Comparison of ENCODE assay signal across 8 cellular contexts in genomic region chr2:135913726-135914365, GRCh38. TPM values are rescaled to one million over a fixed set of nuclear protein-coding genes. Genes with fewer than 3 reads are reported as not detected.
DNase-seq lines count a peak whose midpoint lies in the region; ATAC-seq, FAIRE-seq and TF ChIP-seq lines count a peak whose summit lies in the region.

No MANE protein-coding gene starts in this region.

- H3K4me3 Mint-ChIP-seq in activated naive CD8-positive, alpha-beta T cell = no peak overlapping the region
- H3K4me3 Mint-ChIP-seq in activated naive CD8-positive, alpha-beta T cell treated with anti-CD3 and anti-CD28 coated beads for 36 hours = no peak overlapping the region
- no peak overlapping the region for H3K4me3 Mint-ChIP-seq in T-helper 1 cell treated with Interleukin-12 subunit alpha and Interleukin-12 subunit beta and Interleukin-4 antibody, amounts not matched to agents 30 μg/mL and 1 μg/mL, for 36 hours
- no peak overlapping the region for H3K4me3 Mint-ChIP-seq in neural crest cell

- no peak for TF ChIP-seq POLR2A in H1 (IDR thresholded peaks at IDR 0.05; ENCODE audit: control extremely low read depth in 1 of 2, low read depth in 2 of 2, low read length in 2 of 2)

- no peak overlapping the region for H3K4me2 ChIP-seq in H1 (ENCODE audit: insufficient read depth in 1 of 2, low read depth in 2 of 2, low read length in 2 of 2)

- no peaks in the 10 kb centered on the region for H3K9me3 Mint-ChIP-seq in activated naive CD8-positive, alpha-beta T cell (ENCODE audit: low read depth)
- H3K9me3 Mint-ChIP-seq in activated naive CD8-positive, alpha-beta T cell treated with anti-CD3 and anti-CD28 coated beads for 36 hours = no peaks in the 10 kb centered on the region
- no peaks in the 10 kb centered on the region for H3K9me3 Mint-ChIP-seq in T-helper 1 cell treated with Interleukin-12 subunit alpha and Interleukin-12 subunit beta and Interleukin-4 antibody, amounts not matched to agents 30 μg/mL and 1 μg/mL, for 36 hours
- no peaks in the 10 kb centered on the region for H3K9me3 Mint-ChIP-seq in neural crest cell

- no peak overlapping the region for H2AFZ ChIP-seq in H1 (ENCODE audit: low read length)

- H3K36me3 ChIP-seq in H1 (ENCODE audit: control insufficient read depth in 2 of 4, insufficient read depth in 4 of 4, low read length in 3 of 4) = peaks cover 0 to 35% (median 9%) of the 10 kb centered on the region in 4 experiments; a peak in 4 of 8 replicates

- 95% methylated on average over 5 of the region's 5 CpGs; no CpG with 5 or more reads in 1 of the 2 experiments for WGBS in H1 (ENCODE audit: extremely low coverage in 1 of 2, insufficient coverage in 1 of 2, insufficient read length in 1 of 2, insufficient replicate concordance in 2 of 2, low coverage in 1 of 2, low lambda C conversion rate in 2 of 2, missing lambda C conversion rate in 1 of 2), 2 experiments

- peak; percentile 72 for FAIRE-seq in H1 (lab: Jason Lieb, UNC)

- no peaks in the 10 kb centered on the region for H3K4me1 ChIP-seq in H1 (replicated peaks in 1 of 4; ENCODE audit: control insufficient read depth in 3 of 4, insufficient read depth in 4 of 4, low read length in 3 of 4)

- no peak overlapping the region for H4K5ac ChIP-seq in H1 (ENCODE audit: insufficient read length, low read depth, low read length)

- peak overlapping the region; percentile 75 for H3K27ac Mint-ChIP-seq in activated naive CD8-positive, alpha-beta T cell
- no peak overlapping the region for H3K27ac Mint-ChIP-seq in activated naive CD8-positive, alpha-beta T cell treated with anti-CD3 and anti-CD28 coated beads for 36 hours
- H3K27ac Mint-ChIP-seq in T-helper 1 cell treated with Interleukin-12 subunit alpha and Interleukin-12 subunit beta and Interleukin-4 antibody, amounts not matched to agents 30 μg/mL and 1 μg/mL, for 36 hours = peak overlapping the region; percentile 66
- H3K27ac Mint-ChIP-seq in neural crest cell (ENCODE audit: unreplicated experiment) = no peak overlapping the region

- ATAC-seq in HG03521 (IDR thresholded peaks at IDR 0.05; ENCODE audit: unreplicated experiment) = no peak
- no peak for ATAC-seq in GM18498 (IDR thresholded peaks at IDR 0.05; ENCODE audit: unreplicated experiment)

- H3K14ac ChIP-seq in H1 (ENCODE audit: insufficient read length) = no peak overlapping the region

- no peaks in the 10 kb centered on the region for H3K23me2 ChIP-seq in H1 (ENCODE audit: low read depth, low read length)

- TF ChIP-seq CTCF in LNCAP (IDR thresholded peaks at IDR 0.05) (peak; percentile 73), H1 (IDR thresholded peaks at IDR 0.05; ENCODE audit: control extremely low read depth in 1 of 3, insufficient read depth in 1 of 3, low read depth in 1 of 3, low read length in 3 of 3) (peak in 2 of 3 experiments; percentile 36 to 47; a peak in 2 of 4 replicates), neural crest cell (conservative IDR thresholded peaks at IDR 0.05) (peak; percentile 93)

- H3K9me3 ChIP-seq in H1 (ENCODE audit: insufficient read depth in 2 of 2, low read depth in 1 of 2, low read length in 1 of 2) = no peaks in the 10 kb centered on the region

- no peaks in the 10 kb centered on the region for H4K20me1 ChIP-seq in H1 (replicated peaks in 1 of 2; ENCODE audit: control insufficient read depth in 1 of 2, insufficient read depth in 2 of 2, low read length in 2 of 2)

- TF ChIP-seq RAD21 in H1 (IDR thresholded peaks at IDR 0.05 in 1 of 2, conservative IDR thresholded peaks at IDR 0.05 in 1 of 2; ENCODE audit: low read depth in 2 of 2, low read length in 2 of 2) = peak; percentile 59 to 75

- TF ChIP-seq EP300 in H1 (IDR thresholded peaks at IDR 0.05; ENCODE audit: borderline replicate concordance in 1 of 2, low read depth in 2 of 2, low read length in 2 of 2) = no peak

- H3K56ac ChIP-seq in H1 (replicated peaks; ENCODE audit: insufficient read length, low read depth, low read length) = no peak overlapping the region

- no peak overlapping the region for H3K18ac ChIP-seq in H1 (ENCODE audit: extremely low read depth, low read length)

- no peaks in the 10 kb centered on the region for H3K79me1 ChIP-seq in H1 (ENCODE audit: low read depth, low read length)

- no peak overlapping the region for H3K9ac ChIP-seq in H1 (replicated peaks in 1 of 4; ENCODE audit: extremely low read depth in 1 of 4, low read depth in 3 of 4, low read length in 3 of 4)

- H3K4me3 ChIP-seq in H1 (ENCODE audit: extremely low read depth in 1 of 4, insufficient read depth in 2 of 4, low read depth in 3 of 4, low read length in 4 of 4) = no peak overlapping the region

- DNase-seq in activated naive CD8-positive, alpha-beta T cell treated with anti-CD3 and anti-CD28 coated beads for 36 hours = no peak
- DNase-seq in H1 (ENCODE audit: low read depth in 1 of 2, low spot score in 2 of 2) = no peak
- peak; percentile 42 for DNase-seq in neural crest cell (ENCODE audit: low read depth, low spot score)

- peaks cover 9% of the 10 kb centered on the region for H3K4me1 Mint-ChIP-seq in activated naive CD8-positive, alpha-beta T cell (ENCODE audit: low read depth)
- peaks cover 9% of the 10 kb centered on the region for H3K4me1 Mint-ChIP-seq in activated naive CD8-positive, alpha-beta T cell treated with anti-CD3 and anti-CD28 coated beads for 36 hours
- peaks cover 7% of the 10 kb centered on the region for H3K4me1 Mint-ChIP-seq in T-helper 1 cell treated with Interleukin-12 subunit alpha and Interleukin-12 subunit beta and Interleukin-4 antibody, amounts not matched to agents 30 μg/mL and 1 μg/mL, for 36 hours (ENCODE audit: low read depth)
- no peaks in the 10 kb centered on the region for H3K4me1 Mint-ChIP-seq in neural crest cell

- no peak overlapping the region for H3K4ac ChIP-seq in H1 (replicated peaks; ENCODE audit: insufficient read length, low read depth, low read length)

- H3K23ac ChIP-seq in H1 (ENCODE audit: insufficient read length) = no peak overlapping the region

- H3K27me3 ChIP-seq in H1 (replicated peaks in 1 of 4; ENCODE audit: control insufficient read depth in 3 of 4, extremely low read depth in 1 of 4, insufficient read depth in 3 of 4, low read length in 3 of 4) = no peaks in the 10 kb centered on the region

- no peak overlapping the region for H4K91ac ChIP-seq in H1 (replicated peaks; ENCODE audit: insufficient read length, low read length)

- peaks cover 13% of the 10 kb centered on the region for H3K36me3 Mint-ChIP-seq in activated naive CD8-positive, alpha-beta T cell
- peaks cover 14% of the 10 kb centered on the region for H3K36me3 Mint-ChIP-seq in activated naive CD8-positive, alpha-beta T cell treated with anti-CD3 and anti-CD28 coated beads for 36 hours
- peaks cover 26% of the 10 kb centered on the region for H3K36me3 Mint-ChIP-seq in T-helper 1 cell treated with Interleukin-12 subunit alpha and Interleukin-12 subunit beta and Interleukin-4 antibody, amounts not matched to agents 30 μg/mL and 1 μg/mL, for 36 hours (ENCODE audit: low read depth)
- H3K36me3 Mint-ChIP-seq in neural crest cell (ENCODE audit: low read depth) = peaks cover 9% of the 10 kb centered on the region

- H3K27me3 Mint-ChIP-seq in activated naive CD8-positive, alpha-beta T cell = no peaks in the 10 kb centered on the region
- no peaks in the 10 kb centered on the region for H3K27me3 Mint-ChIP-seq in activated naive CD8-positive, alpha-beta T cell treated with anti-CD3 and anti-CD28 coated beads for 36 hours
- H3K27me3 Mint-ChIP-seq in T-helper 1 cell treated with Interleukin-12 subunit alpha and Interleukin-12 subunit beta and Interleukin-4 antibody, amounts not matched to agents 30 μg/mL and 1 μg/mL, for 36 hours (ENCODE audit: low read depth) = no peaks in the 10 kb centered on the region
- H3K27me3 Mint-ChIP-seq in neural crest cell (ENCODE audit: low read depth) = no peaks in the 10 kb centered on the region

- H4K8ac ChIP-seq in H1 (ENCODE audit: extremely low read depth, insufficient read depth, low read length) = no peak overlapping the region

- no peaks in the 10 kb centered on the region for H3K79me2 ChIP-seq in H1 (ENCODE audit: control insufficient read depth in 1 of 2, insufficient read depth in 2 of 2, low read length in 2 of 2)

- H2AK5ac ChIP-seq in H1 (ENCODE audit: low read depth, low read length) = no peak overlapping the region

- CTCF ChIA-PET in H1 (lab: Charles Lee; ENCODE audit: partially characterized antibody) = interaction anchor here (0.6 to 7.4 kb wide), 65 partner anchors 8 to 1929 kb away, joined by 3 to 144 read pairs (median 4); partner anchors contain the start of genes DARS1 and MCM6

- POLR2A ChIA-PET in H1 (lab: Charles Lee; ENCODE audit: partially characterized antibody) = interaction anchor here (0.6 to 0.9 kb wide), 3 partner anchors 113 to 385 kb away, joined by 3 to 7 read pairs (median 3); no protein-coding TSS in a partner anchor

- no peak overlapping the region for H2BK20ac ChIP-seq in H1 (ENCODE audit: low read length)

- no peak overlapping the region for H2BK120ac ChIP-seq in H1 (replicated peaks; ENCODE audit: low read depth, low read length)

- no peak overlapping the region for H2BK5ac ChIP-seq in H1 (ENCODE audit: low read depth, low read length)

- H2BK12ac ChIP-seq in H1 (ENCODE audit: low read depth, low read length) = no peak overlapping the region

- no peak overlapping the region for H3K27ac ChIP-seq in H1 (ENCODE audit: low read depth, low read length)

- H2BK15ac ChIP-seq in H1 (ENCODE audit: low read length) = no peak overlapping the region

TF ChIP-seq in H1, 55 proteins besides CTCF, POLR2A, EP300 and RAD21 (continues in another document):
- TF ChIP-seq CBX8 (IDR thresholded peaks at IDR 0.05; ENCODE audit: borderline replicate concordance, low read depth, low read length) = no peak
- TF ChIP-seq CEBPB (IDR thresholded peaks at IDR 0.05; ENCODE audit: low read depth, low read length) = no peak
- TF ChIP-seq RXRA (IDR thresholded peaks at IDR 0.05; ENCODE audit: insufficient read depth, low read depth, low read length) = no peak
- no peak for TF ChIP-seq POLR2AphosphoS5 (IDR thresholded peaks at IDR 0.05; ENCODE audit: low read depth, low read length)
- no peak for TF ChIP-seq CHD2 (IDR thresholded peaks at IDR 0.05; ENCODE audit: low read length)
- no peak for TF ChIP-seq SP1 (IDR thresholded peaks at IDR 0.05; ENCODE audit: low read depth, low read length)
- TF ChIP-seq NRF1 (IDR thresholded peaks at IDR 0.05; ENCODE audit: low read depth, low read length) = no peak
- TF ChIP-seq KDM5A (IDR thresholded peaks at IDR 0.05; ENCODE audit: low read length) = no peak

RNA-seq across cellular contexts. Expression of gene MCM6, which starts 37.6 kb away (rescaled TPM):
- total RNA-seq in activated naive CD8-positive, alpha-beta T cell treated with anti-CD3 and anti-CD28 coated beads for 36 hours = 100 to 1,000 TPM; 229 to 232 TPM
- 132 and 134 TPM in 2 replicates for total RNA-seq in H1 (2021; fragmentation: NEBNext Ultra II Directional; extraction: Animal tissue kit (Norgen Biotek cat#: 25700))
- polyA plus RNA-seq in H1 (2011; rRNA removed) = 42.3 and 60.2 TPM in 2 replicates
- polyA plus RNA-seq in H1 (2011; cell fraction: cytosol; rRNA removed) = 75.4 TPM
- polyA plus RNA-seq in H1 (2011; cell fraction: nucleus; rRNA removed) = 35.6 TPM
- 89.0 to 133 TPM (median 103 TPM) in 4 replicates for polyA plus RNA-seq in H1 (2012, experiment 1 of 2)
- 9.6 TPM for polyA plus RNA-seq in H1 (2012, experiment 2 of 2)
- 66.7 TPM for polyA plus RNA-seq in H1 (2013, experiment 1 of 2)
- polyA plus RNA-seq in H1 (2013, experiment 2 of 2) = 65.1 TPM
- 133 and 159 TPM in 2 replicates for polyA minus RNA-seq in H1 (2011; rRNA and poly(A)+ RNA removed)
- 65.2 TPM for polyA minus RNA-seq in H1 (2011; cell fraction: cytosol; rRNA and poly(A)+ RNA removed)
- polyA minus RNA-seq in H1 (2011; cell fraction: nucleus; rRNA and poly(A)+ RNA removed) = 63.7 TPM
- 118 and 125 TPM in 2 replicates for total RNA-seq in neural crest cell

Comparison
In these comparisons a context has a peak if more than half of its experiments do, and no peak if none do; other contexts are left out.
1. H3K27ac Mint-ChIP-seq: peak in activated naive CD8-positive, alpha-beta T cell (single experiment) and T-helper 1 cell treated with Interleukin-12 subunit alpha and Interleukin-12 subunit beta and Interleukin-4 antibody, amounts not matched to agents 30 μg/mL and 1 μg/mL, for 36 hours (single experiment); none in activated naive CD8-positive, alpha-beta T cell treated with anti-CD3 and anti-CD28 coated beads for 36 hours (single experiment) and neural crest cell (single experiment).
2. CTCF ChIP-seq: peak in every context shown above with its lines; median percentile 93 in neural crest cell; 73 in LNCAP; 42 in H1.